In genomic region chr11:69356703-69357457, GRCh38 we compare ENCODE assay signal across 1 cellular context.
TF ChIP-seq lines count a peak whose summit lies in the region.

No MANE protein-coding gene starts in this region.

TF ChIP-seq in H1, 55 proteins besides CTCF, POLR2A, EP300 and RAD21 (continued from another document):
- peak; percentile 88 for TF ChIP-seq KDM1A (IDR thresholded peaks at IDR 0.05; ENCODE audit: borderline replicate concordance, low read length)
- no peak for TF ChIP-seq RFX5 (IDR thresholded peaks at IDR 0.05; ENCODE audit: borderline replicate concordance, low read depth, low read length)
- no peak for TF ChIP-seq TCF12 (IDR thresholded peaks at IDR 0.05; ENCODE audit: low read depth, low read length)
- peak in 1 of 2 experiments; percentile 48; a peak in 1 of 4 replicates for TF ChIP-seq HDAC2 (IDR thresholded peaks at IDR 0.05; ENCODE audit: borderline replicate concordance in 1 of 2, low read depth in 2 of 2, low read length in 2 of 2)
- no peak for TF ChIP-seq HDAC6 (IDR thresholded peaks at IDR 0.05; ENCODE audit: low read depth, low read length)
